1 cellular context compared by ENCODE assay signal in genomic region chr2:53422979-53423378, GRCh38.
TF ChIP-seq lines count a peak whose summit lies in the region.

No MANE protein-coding gene starts in this region.

TF ChIP-seq in HepG2, 621 proteins besides CTCF, POLR2A, EP300 and RAD21 (continued from another document):
- TF ChIP-seq ZSCAN31 (CRISPR knock-in tag; IDR thresholded peaks at IDR 0.05; ENCODE audit: low read depth) (no peak), KDM4B (CRISPR knock-in tag; IDR thresholded peaks at IDR 0.05) (0 out of 2 replicates have a peak, but pooled peaks have one; percentile 37), SPEN (CRISPR knock-in tag; IDR thresholded peaks at IDR 0.05; ENCODE audit: low read depth) (no peak), SOX13 (IDR thresholded peaks at IDR 0.05) (no peak), SOX13 (CRISPR knock-in tag; conservative IDR thresholded peaks at IDR 0.05 in 1 of 2, IDR thresholded peaks at IDR 0.05 in 1 of 2) (0 out of 4 replicates have a peak, but pooled peaks of 1 of the 2 experiments have one; percentile 13), TERF1 (CRISPR knock-in tag; IDR thresholded peaks at IDR 0.05) (no peak), ZNF546 (CRISPR knock-in tag; conservative IDR thresholded peaks at IDR 0.05) (no peak), PATZ1 (CRISPR knock-in tag; IDR thresholded peaks at IDR 0.05) (no peak), SP4 (CRISPR knock-in tag; IDR thresholded peaks at IDR 0.05) (peak; percentile 40; the same call in 1 of the 2 replicates), TOE1 (CRISPR knock-in tag; IDR thresholded peaks at IDR 0.05) (no peak), TCF7L2 (IDR thresholded peaks at IDR 0.05; ENCODE audit: low read depth, low read length) (no peak), PAXIP1 (CRISPR knock-in tag; conservative IDR thresholded peaks at IDR 0.05) (no peak), NR0B2 (CRISPR knock-in tag; IDR thresholded peaks at IDR 0.05) (no peak), MTA3 (CRISPR knock-in tag; IDR thresholded peaks at IDR 0.05) (no peak), GATAD2A (CRISPR knock-in tag; IDR thresholded peaks at IDR 0.05) (no peak), ZNF143 (CRISPR knock-in tag; IDR thresholded peaks at IDR 0.05) (no peak), HNRNPL (IDR thresholded peaks at IDR 0.05; ENCODE audit: low read depth, low read length) (no peak)
